1 cellular context compared by ENCODE assay signal in genomic region chr1:46643368-46643775, GRCh38.
TF ChIP-seq lines count a peak whose summit lies in the region.

No MANE protein-coding gene starts in this region.

TF ChIP-seq in endothelial cell of umbilical vein, 7 proteins besides CTCF, POLR2A, EP300 and RAD21:
- TF ChIP-seq MYC (IDR thresholded peaks at IDR 0.05; ENCODE audit: low read depth, low read length) (no peak), GATA2 (IDR thresholded peaks at IDR 0.05; ENCODE audit: insufficient read depth, insufficient read length, low read depth, low read length) (no peak), POLR2AphosphoS5 (IDR thresholded peaks at IDR 0.05; ENCODE audit: insufficient read depth, low read depth, low read length) (no peak), EZH2 (IDR thresholded peaks at IDR 0.05; ENCODE audit: borderline replicate concordance, low read depth, low read length, severe bottlenecking) (no peak)
